In the genomic region with DNA sequence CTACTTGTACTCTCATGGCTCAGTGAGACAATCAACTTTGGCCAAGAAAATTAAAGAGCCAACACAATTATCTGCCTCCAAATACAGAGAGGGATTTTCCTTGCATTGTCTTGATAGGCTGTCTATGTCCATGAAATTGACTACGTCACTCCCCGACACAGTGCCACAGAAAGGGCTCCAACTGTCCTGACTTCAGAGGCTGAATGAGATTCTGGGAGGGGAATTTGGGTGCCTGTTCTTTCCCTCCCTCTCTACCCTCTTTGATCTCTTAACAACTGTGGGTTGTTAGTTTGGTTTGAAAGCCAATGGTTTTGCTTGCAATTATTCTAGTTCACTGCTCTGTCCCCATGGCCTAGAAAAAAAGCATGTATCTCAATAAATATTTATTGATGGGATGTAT, we compare ENCODE assay signal across 37 cellular contexts. TPM values are rescaled to one million over a fixed set of nuclear protein-coding genes. Genes with fewer than 3 reads are reported as not detected.
A peak's percentile ranks its signal among the peaks of the same experiment; 100 is the strongest.
DNase-seq lines count a peak whose midpoint lies in the region; ATAC-seq and TF ChIP-seq lines count a peak whose summit lies in the region.
"Had no signal": no experiment of that assay in that cellular context is flagged by ENCODE, and none has a peak within 500 bp of the region (broad histone marks: within the 10 kb centered on the region; RNA-seq: fewer than 3 reads in every experiment).

No MANE protein-coding gene starts in this region.

- no peak overlapping the region for H3K27ac ChIP-seq in naive thymus-derived CD4-positive, alpha-beta T cell (ENCODE audit: low read depth, low read length)
- H3K27ac ChIP-seq in vagina: no peak overlapping the region
- H3K27ac ChIP-seq: ascending aorta, esophagus muscularis mucosa, foreskin keratinocyte, GM23248, heart left ventricle, pancreas, PC-9, stomach, tibial artery had no signal

- no peak overlapping the region for H3K4me3 ChIP-seq in naive thymus-derived CD4-positive, alpha-beta T cell (ENCODE audit: low read length)
- H3K4me3 ChIP-seq in vagina: no peak overlapping the region
- H3K4me3 ChIP-seq: ascending aorta, esophagus muscularis mucosa, GM23248, heart left ventricle, K562, pancreas, PC-9, smooth muscle cell, stomach, tibial artery had no signal

- CTCF ChIA-PET in activated CD4-positive, alpha-beta T cell treated with anti-CD3 and anti-CD28 coated beads, Interleukin-2, amount 10 ng/mL, durations not matched to agents 7 days and 5 days (lab: Charles Lee): no interaction called here
- CTCF ChIA-PET in naive thymus-derived CD4-positive, alpha-beta T cell (lab: Charles Lee): interaction anchor here (1.0 kb wide), 1 partner anchor 19 kb away, joined by 3 read pairs; no protein-coding TSS in a partner anchor

- H3K4me3 Mint-ChIP-seq in activated CD4-positive, alpha-beta T cell treated with anti-CD3 and anti-CD28 coated beads, Interleukin-2, amount 10 ng/mL, durations not matched to agents 7 days and 5 days: no peak overlapping the region
- H3K4me3 Mint-ChIP-seq in naive thymus-derived CD4-positive, alpha-beta T cell: peak overlapping the region in 6 of 10 donors; percentile 5 to 59 (median 20)
- H3K4me3 Mint-ChIP-seq: activated B cell treated with CpG ODN at 0.5 μM for 24 hours, endodermal cell, nephron progenitor cell had no signal

- H3K4me1 Mint-ChIP-seq in activated CD4-positive, alpha-beta T cell treated with anti-CD3 and anti-CD28 coated beads, Interleukin-2, amount 10 ng/mL, durations not matched to agents 7 days and 5 days: peaks cover 71% of the 10 kb centered on the region
- peaks cover 28 to 72% (median 63%) of the 10 kb centered on the region in 7 donors for H3K4me1 Mint-ChIP-seq in naive thymus-derived CD4-positive, alpha-beta T cell

- no peaks in the 10 kb centered on the region for H3K36me3 ChIP-seq in naive thymus-derived CD4-positive, alpha-beta T cell (ENCODE audit: control insufficient read depth in 2 of 3, insufficient read depth in 3 of 3, low read length in 3 of 3)
- no peaks in the 10 kb centered on the region for H3K36me3 ChIP-seq in vagina
- H3K36me3 ChIP-seq: ascending aorta, BE2C, esophagus muscularis mucosa, heart left ventricle, pancreas, stomach, tibial artery had no signal

- peak overlapping the region; percentile 9 for H3K27ac Mint-ChIP-seq in activated CD4-positive, alpha-beta T cell treated with anti-CD3 and anti-CD28 coated beads, Interleukin-2, amount 10 ng/mL, durations not matched to agents 7 days and 5 days
- H3K27ac Mint-ChIP-seq in naive thymus-derived CD4-positive, alpha-beta T cell: peak overlapping the region in 2 of 9 donors; percentile 11 to 62
- H3K27ac Mint-ChIP-seq: activated B cell treated with CpG ODN at 0.5 μM for 24 hours, endodermal cell, nephron progenitor cell had no signal

- H3K36me3 Mint-ChIP-seq in activated CD4-positive, alpha-beta T cell treated with anti-CD3 and anti-CD28 coated beads, Interleukin-2, amount 10 ng/mL, durations not matched to agents 7 days and 5 days (ENCODE audit: low read depth): peaks cover 16% of the 10 kb centered on the region
- H3K36me3 Mint-ChIP-seq in naive thymus-derived CD4-positive, alpha-beta T cell: peaks cover 0 to 16% (median 0%) of the 10 kb centered on the region in 5 donors

- POLR2A ChIA-PET in activated CD4-positive, alpha-beta T cell treated with anti-CD3 and anti-CD28 coated beads, Interleukin-2, amount 10 ng/mL, durations not matched to agents 7 days and 5 days (lab: Charles Lee): no interaction called here
- POLR2A ChIA-PET in naive thymus-derived CD4-positive, alpha-beta T cell (lab: Charles Lee): interaction anchor here (1.2 kb wide), 1 partner anchor 19 kb away, joined by 7 read pairs; no protein-coding TSS in a partner anchor

- no peaks in the 10 kb centered on the region for H3K27me3 ChIP-seq in naive thymus-derived CD4-positive, alpha-beta T cell (ENCODE audit: control insufficient read depth in 2 of 2, insufficient read depth in 2 of 2, low read length in 2 of 2)
- H3K27me3 ChIP-seq in vagina: no peaks in the 10 kb centered on the region
- H3K27me3 ChIP-seq: ascending aorta, esophagus muscularis mucosa, foreskin keratinocyte, heart left ventricle, pancreas, stomach, tibial artery had no signal

- TF ChIP-seq CTCF in vagina (IDR thresholded peaks at IDR 0.05): no peak

- ATAC-seq in naive thymus-derived CD4-positive, alpha-beta T cell: peak; percentile 38
- ATAC-seq in GM18907 (IDR thresholded peaks at IDR 0.05; ENCODE audit: unreplicated experiment): no peak
- ATAC-seq: foreskin keratinocyte, heart left ventricle, K562, pancreas had no signal

- no peak for DNase-seq in activated CD4-positive, alpha-beta T cell treated with anti-CD3 and anti-CD28 coated beads, Interleukin-2, amount 10 ng/mL, durations not matched to agents 7 days and 5 days
- no peak for DNase-seq in activated CD4-positive, alpha-beta T cell treated with anti-CD3 and anti-CD28 coated beads, Interleukin-2, amount 50 U/mL, for 4 hours
- DNase-seq in DMS 273 (lab: John Stamatoyannopoulos, UW; ENCODE audit: unreplicated experiment) (peak; percentile 92), NCI-H69 (lab: John Stamatoyannopoulos, UW) (peak; percentile 64), vagina (ENCODE audit: extremely low spot score in 2 of 2) (no peak)
- DNase-seq in naive thymus-derived CD4-positive, alpha-beta T cell: no peak
- DNase-seq: ACHN; activated B cell treated with CpG ODN at 0.5 μM for 24 hours; activated T-cell treated with anti-CD3 and anti-CD28 coated beads, Interleukin-2, amount 50 U/mL, for 48 hours; BE2C; Calu3; EL; endodermal cell; foreskin keratinocyte; GM23248; heart left ventricle; NCI-H1417; NCI-H2081 treated with DMSO at 0.1 percent for 48 hours; nephron progenitor cell; pancreas; PC-9; retina; Right ventricle myocardium superior; stimulated activated CD4-positive, alpha-beta T cell treated with anti-CD3 and anti-CD28 coated beads, Interleukin-1b, Interleukin-23, amount 100 ng/mL, for 48 hours; stimulated activated CD8-positive, alpha-beta memory T cell treated with anti-CD3 and anti-CD28 coated beads, Interleukin-4, amount 100 ng/mL, for 48 hours; stomach; tibial artery had no signal

- peaks cover 14% of the 10 kb centered on the region for H3K9me3 Mint-ChIP-seq in activated CD4-positive, alpha-beta T cell treated with anti-CD3 and anti-CD28 coated beads, Interleukin-2, amount 10 ng/mL, durations not matched to agents 7 days and 5 days
- peaks cover 0 to 10% (median 0%) of the 10 kb centered on the region in 11 donors for H3K9me3 Mint-ChIP-seq in naive thymus-derived CD4-positive, alpha-beta T cell

- H3K27me3 Mint-ChIP-seq in activated CD4-positive, alpha-beta T cell treated with anti-CD3 and anti-CD28 coated beads, Interleukin-2, amount 10 ng/mL, durations not matched to agents 7 days and 5 days: no peaks in the 10 kb centered on the region
- no peaks in the 10 kb centered on the region for H3K27me3 Mint-ChIP-seq in naive thymus-derived CD4-positive, alpha-beta T cell
- H3K27me3 Mint-ChIP-seq: activated B cell treated with CpG ODN at 0.5 μM for 24 hours had no signal

- H3K9me3 ChIP-seq in naive thymus-derived CD4-positive, alpha-beta T cell (ENCODE audit: control insufficient read depth in 2 of 3, low read length in 3 of 3): no peaks in the 10 kb centered on the region
- H3K9me3 ChIP-seq in vagina: no peaks in the 10 kb centered on the region
- H3K9me3 ChIP-seq: ascending aorta, BE2C, esophagus muscularis mucosa, pancreas, stomach, tibial artery had no signal

- peaks cover 10 to 12% of the 10 kb centered on the region in 2 donors for H3K4me1 ChIP-seq in naive thymus-derived CD4-positive, alpha-beta T cell (ENCODE audit: control insufficient read depth in 2 of 2, insufficient read depth in 2 of 2, low read length in 2 of 2)
- no peaks in the 10 kb centered on the region for H3K4me1 ChIP-seq in vagina
- H3K4me1 ChIP-seq: ascending aorta, BE2C, esophagus muscularis mucosa, foreskin keratinocyte, heart left ventricle, pancreas, stomach, tibial artery had no signal

- intact Hi-C loops in naive thymus-derived CD4-positive, alpha-beta T cell (cut with micrococcal nuclease): loop anchor here (5.0 to 10.0 kb wide), 2 partner anchors 109 to 254 kb away; partner anchors contain the start of genes LMBRD2 (in 1 of the 2) and SKP2 (in 1 of the 2)
- intact Hi-C loops in vagina (cut with DNase I): no loop called here

- TF ChIP-seq POLR2A in vagina (IDR thresholded peaks at IDR 0.05): no peak

RNA-seq across cellular contexts. Expression of gene CAPSL, which starts 37.4 kb away (rescaled TPM):
- total RNA-seq in activated CD4-positive, alpha-beta T cell treated with anti-CD3 and anti-CD28 coated beads, Interleukin-2, amount 10 ng/mL, durations not matched to agents 7 days and 5 days: not detected
- not detected for total RNA-seq in naive thymus-derived CD4-positive, alpha-beta T cell
- polyA plus RNA-seq in naive thymus-derived CD4-positive, alpha-beta T cell: not detected
- not detected for total RNA-seq in vagina
- total RNA-seq: activated B cell treated with CpG ODN at 0.5 μM for 24 hours, ascending aorta, Calu3, cardiac septum, endodermal cell, esophagus muscularis mucosa, foreskin keratinocyte, heart left ventricle, K562, kidney epithelial cell, lower leg skin, mononuclear cell, NCI-H460, pancreas, PC-9, Right ventricle myocardium superior, stomach had no signal
- polyA plus RNA-seq: foreskin keratinocyte, heart left ventricle, K562, smooth muscle cell, stomach had no signal

RNA-seq across cellular contexts. Expression of gene IL7R, which starts 44.3 kb away (rescaled TPM):
- 100 to 1,000 TPM; 451 to 533 TPM for total RNA-seq in activated CD4-positive, alpha-beta T cell treated with anti-CD3 and anti-CD28 coated beads, Interleukin-2, amount 10 ng/mL, durations not matched to agents 7 days and 5 days
- 1,000 to 10,000 TPM in 2 of 5 experiments, 100 to 1,000 TPM in 3; 341 to 1,298 (median 608) TPM for total RNA-seq in naive thymus-derived CD4-positive, alpha-beta T cell
- 100 to 1,000 TPM; 690 to 965 TPM for polyA plus RNA-seq in naive thymus-derived CD4-positive, alpha-beta T cell
- total RNA-seq in vagina: 69.7 TPM
- total RNA-seq: NCI-H460 had no signal

Comparison
In these comparisons a context has a peak if more than half of its experiments do, and no peak if none do; other contexts are left out.
1. DNase-seq: peak in DMS 273 (single experiment) and NCI-H69 (single experiment); none in activated CD4-positive, alpha-beta T cell treated with anti-CD3 and anti-CD28 coated beads, Interleukin-2, amount 10 ng/mL, durations not matched to agents 7 days and 5 days (single experiment), activated CD4-positive, alpha-beta T cell treated with anti-CD3 and anti-CD28 coated beads, Interleukin-2, amount 50 U/mL, for 4 hours (0 of 2), naive thymus-derived CD4-positive, alpha-beta T cell (0 of 9) and vagina (0 of 2).